In the genomic region with DNA sequence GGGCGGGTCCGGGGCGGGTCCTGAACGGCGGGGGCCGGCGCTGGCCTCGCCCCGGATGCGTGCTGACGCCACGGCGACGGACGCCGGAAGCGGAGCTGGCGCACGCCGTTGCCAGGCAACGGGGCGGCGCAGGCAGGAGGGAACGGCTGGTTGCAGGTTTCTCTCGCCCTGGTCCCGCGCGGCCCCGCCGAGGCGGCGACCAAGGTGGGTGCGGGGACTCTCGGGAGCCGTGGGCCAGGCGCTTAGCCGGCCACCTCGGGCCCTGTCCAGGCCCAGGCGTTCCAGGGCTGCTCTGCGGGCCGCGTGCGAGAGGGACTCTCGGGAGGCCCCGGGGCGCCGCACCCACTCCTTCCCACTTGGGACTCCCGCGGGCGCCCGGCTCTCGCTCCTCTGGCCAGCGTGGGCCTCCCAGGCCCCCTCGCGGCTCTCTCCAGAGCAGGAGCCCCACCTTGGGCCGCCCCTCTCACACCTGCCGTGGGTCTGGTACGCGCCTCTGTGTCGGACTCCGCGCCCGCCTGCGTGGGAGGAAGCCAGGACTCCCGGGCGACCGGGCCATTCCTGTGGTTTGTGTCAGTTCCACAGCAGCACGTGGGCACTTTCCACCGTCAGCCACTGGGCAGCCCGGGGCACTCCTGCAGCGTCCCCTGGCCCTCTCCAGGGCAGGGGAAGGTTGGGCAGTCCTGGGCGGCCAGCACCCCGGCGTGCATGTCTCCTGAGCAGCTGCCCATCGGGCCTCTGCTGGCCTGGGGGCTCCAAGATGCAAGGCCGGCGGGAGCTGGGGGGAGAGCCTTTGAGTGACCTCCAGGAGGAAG, we compare ENCODE assay signal across 8 cellular contexts. TPM values are rescaled to one million over a fixed set of nuclear protein-coding genes. Genes with fewer than 3 reads are reported as not detected.
DNase-seq lines count a peak whose midpoint lies in the region; TF ChIP-seq lines count a peak whose summit lies in the region.

A gene (plus strand): TSS at position 114 of the 812 bp plus-strand sequence. CDS start 644 bp downstream, at position 758.

- no peak within 1 kb of the TSS for H3K27ac ChIP-seq in OCI-LY3 (ENCODE audit: low read length)
- H3K27ac ChIP-seq in esophagus squamous epithelium, result peak within 1 kb of the TSS; percentile 74 to 88 (median 87)

- no peaks in the 10 kb centered on the region for H4K20me1 ChIP-seq in OCI-LY3 (ENCODE audit: insufficient read depth, low read length)

- TF ChIP-seq CTCF in GM20000 (IDR thresholded peaks at IDR 0.05; ENCODE audit: extremely low read depth, missing control alignments) (no peak), OCI-LY3 (IDR thresholded peaks at IDR 0.05; ENCODE audit: low read depth, low read length) (no peak), esophagus squamous epithelium (IDR thresholded peaks at IDR 0.05) (no peak)

- no peaks in the 10 kb centered on the region for H3K36me3 ChIP-seq in OCI-LY3 (replicated peaks; ENCODE audit: low read depth, low read length)
- peaks cover 0 to 6% (median 0%) of the 10 kb centered on the region in 3 donors for H3K36me3 ChIP-seq in esophagus squamous epithelium

- no peak within 1 kb of the TSS for H2AFZ ChIP-seq in OCI-LY3 (ENCODE audit: low read depth, low read length)

- TF ChIP-seq POLR2A in esophagus squamous epithelium (IDR thresholded peaks at IDR 0.05), result peak in 2 of 4 donors; percentile 56 to 66

- H3K4me1 ChIP-seq in OCI-LY3 (ENCODE audit: low read length) (peaks cover 6% of the 10 kb centered on the region; the same call in 1 of the 2 replicates), esophagus squamous epithelium (peaks cover 11 to 25% (median 15%) of the 10 kb centered on the region in 3 donors)

- DNase-seq in Caki2 (ENCODE audit: low read depth), result peak; percentile 76
- peak; percentile 100 for DNase-seq in GM20000 (ENCODE audit: low spot score)
- peak; percentile 39 for DNase-seq in HS-5 (ENCODE audit: low read depth)
- peak; percentile 91 for DNase-seq in activated T-cell treated with anti-CD3 and anti-CD28 coated beads, Interleukin-2, amount 50 U/mL, for 1 hour
- DNase-seq in esophagus squamous epithelium (lab: John Stamatoyannopoulos, UW), result no peak
- peak; percentile 92 for DNase-seq in myocyte (ENCODE audit: low read depth)
- peak; percentile 67 for DNase-seq in stimulated activated CD8-positive, alpha-beta memory T cell treated with anti-CD3 and anti-CD28 coated beads, Interleukin-7, amount 100 ng/mL, for 24 hours (ENCODE audit: low read depth)

- peak within 1 kb of the TSS; percentile 67 for H3K4me2 ChIP-seq in OCI-LY3 (ENCODE audit: low read length)

- intact Hi-C loops in esophagus squamous epithelium (cut with DNase I), result no loop called here

- H3K9me3 ChIP-seq in OCI-LY3 (ENCODE audit: insufficient read depth, low read length), result no peaks in the 10 kb centered on the region
- no peaks in the 10 kb centered on the region for H3K9me3 ChIP-seq in esophagus squamous epithelium

- H3K9ac ChIP-seq in OCI-LY3 (ENCODE audit: low read length), result peak within 1 kb of the TSS; percentile 41

- H3K4me3 ChIP-seq in OCI-LY3 (ENCODE audit: low read length) (peak within 1 kb of the TSS; percentile 79), esophagus squamous epithelium (peak within 1 kb of the TSS; percentile 63 to 99 (median 92))

- H3K27me3 ChIP-seq in OCI-LY3 (ENCODE audit: low read depth, low read length) (no peaks in the 10 kb centered on the region), esophagus squamous epithelium (no peaks in the 10 kb centered on the region)

- WGBS in esophagus squamous epithelium, 2 donors, result 3% methylated on average over 12 of the region's 77 CpGs; no CpG with 5 or more reads in 1 of the 2 donors

- in situ Hi-C loops in Caki2 (cut with HindIII; ENCODE audit: low pct_unique_long_range_greater_than_20kb, low sequenced_read_pairs), result no loop called here

- no peaks in the 10 kb centered on the region for H3K79me2 ChIP-seq in OCI-LY3 (ENCODE audit: low read length)

RNA-seq across cellular contexts. Expression of the gene that starts here (rescaled TPM):
- total RNA-seq in Caki2 (2014; rRNA removed; shearing (Covaris generic); ENCODE audit: low replicate concordance), result 4.2 and 9.7 TPM in 2 replicates
- 10 to 100 TPM in 1 of 4 donors, 1 to 10 TPM in 3; 5.5 to 19.3 (median 7.3) TPM for total RNA-seq in esophagus squamous epithelium
- 10.6 and 13.2 TPM in 2 replicates for total RNA-seq in myocyte
- polyA plus RNA-seq in myocyte (2012), result 14.0 TPM
